Comparison of ENCODE assay signal across 22 cellular contexts in the genomic region with DNA sequence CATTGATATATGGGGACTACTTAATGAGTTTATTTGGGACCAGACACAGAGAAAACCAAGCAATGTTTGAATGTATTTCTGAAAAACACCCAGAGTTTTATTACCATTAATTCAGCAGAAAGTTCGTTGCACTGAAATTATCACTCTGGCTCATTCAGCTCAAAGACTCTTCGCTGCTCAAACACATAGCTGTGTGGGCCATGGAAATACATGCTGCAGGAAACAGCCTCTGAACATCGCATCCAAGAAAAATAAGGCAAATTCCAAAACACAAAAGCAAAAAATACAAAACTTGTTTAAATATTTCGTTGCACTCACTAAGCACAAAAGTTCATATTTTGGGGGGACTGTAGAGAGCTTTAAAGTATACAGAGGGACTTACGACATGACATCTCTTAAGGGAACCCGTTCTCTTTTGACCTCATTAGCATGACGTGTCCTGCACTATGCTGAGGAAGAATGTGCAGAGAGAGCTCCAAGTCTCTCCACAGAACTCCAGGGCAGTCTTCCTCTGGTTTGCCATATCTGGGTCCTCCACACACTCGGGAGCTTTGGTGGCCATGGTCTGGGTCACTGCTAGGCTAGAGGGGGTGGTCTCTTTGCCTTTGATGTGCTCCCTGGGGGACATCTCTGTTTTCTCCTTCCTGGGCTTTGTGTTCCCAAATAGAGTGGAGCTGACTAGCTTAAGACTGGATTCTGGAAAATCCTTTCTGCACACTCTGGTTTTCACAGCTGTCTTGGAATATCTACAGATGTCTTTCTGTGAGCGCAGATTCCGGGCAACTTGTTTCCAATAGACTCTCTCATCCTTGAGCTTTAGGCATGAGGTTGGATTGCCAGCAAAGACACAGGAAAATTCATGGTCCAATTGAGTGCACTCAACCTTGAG. TPM values are rescaled to one million over a fixed set of nuclear protein-coding genes. Genes with fewer than 3 reads are reported as not detected.
DNase-seq lines count a peak whose midpoint lies in the region; ATAC-seq, FAIRE-seq and TF ChIP-seq lines count a peak whose summit lies in the region.
"Had no signal": no experiment of that assay in that cellular context is flagged by ENCODE, and none has a peak within 500 bp of the region (broad histone marks: within the 10 kb centered on the region; RNA-seq: fewer than 3 reads in every experiment).

No MANE protein-coding gene starts in this region.

- H3K36me3 ChIP-seq in PC-3 (ENCODE audit: low read depth, low read length) (peaks cover 7% of the 10 kb centered on the region), keratinocyte (ENCODE audit: control insufficient read depth in 2 of 2, extremely low read depth in 1 of 2, insufficient read depth in 2 of 2, low read length in 2 of 2) (peaks cover 9 to 25% of the 10 kb centered on the region in 2 experiments), testis (ENCODE audit: low read depth, missing control alignments) (no peaks in the 10 kb centered on the region), tibial nerve (no peaks in the 10 kb centered on the region)

- H2AFZ ChIP-seq in PC-3 (ENCODE audit: low read length), result no peak overlapping the region
- no peak overlapping the region for H2AFZ ChIP-seq in keratinocyte (ENCODE audit: control insufficient read depth, low read length)

- DNase-seq in LHCN-M2 (ENCODE audit: low read depth) (peak; percentile 51), PC-3 (no peak), epithelial cell of esophagus (ENCODE audit: low read depth) (no peak), keratinocyte (ENCODE audit: low read depth, low spot score) (no peak), NCI-H2171 (lab: John Stamatoyannopoulos, UW) (no peak), testis (no peak), NOMO-1 treated with dmso at 0.1 percent for 144 hours (lab: John Stamatoyannopoulos, UW; ENCODE audit: unreplicated experiment) (no peak), tibial nerve (ENCODE audit: low spot score in 2 of 2) (no peak)
- DNase-seq: ACHN, C1 segment of cervical spinal cord, DND-41, H7, KG1, NCI-H1048, NCI-H1436, SIG-M5 had no signal

- intact Hi-C loops in PC-3 (cut with micrococcal nuclease), result loop anchor here (5.0 kb wide), 1 partner anchor 53 kb away; no protein-coding TSS in a partner anchor
- intact Hi-C loops in testis (cut with DNase I; ENCODE audit: low total_unique reads), result no loop called here

- POLR2A ChIA-PET in PC-3 (lab: Charles Lee; ENCODE audit: unreplicated experiment), result no interaction called here

- no peak for TF ChIP-seq EP300 in tibial nerve (IDR thresholded peaks at IDR 0.05)

- ATAC-seq in PC-3, result no peak
- ATAC-seq: HepG2, SK-N-SH treated with all-trans-retinoic acid at 6 μM for 48 hours had no signal

- dilution Hi-C loops in keratinocyte (cut with MboI; ENCODE audit: extremely low pct_ligation_motif_present, low sequenced_read_pairs), result no loop called here

- H3K27ac ChIP-seq in PC-3 (ENCODE audit: low read length), result peak overlapping the region; percentile 60; the same call in 1 of the 2 replicates
- H3K27ac ChIP-seq in keratinocyte (ENCODE audit: control insufficient read depth, insufficient read depth, low read length), result peak overlapping the region; percentile 91
- no peak overlapping the region for H3K27ac ChIP-seq in testis
- H3K27ac ChIP-seq in tibial nerve, result no peak overlapping the region

- H3K4me2 ChIP-seq in PC-3 (ENCODE audit: low read length), result peak overlapping the region; percentile 79
- H3K4me2 ChIP-seq in keratinocyte (ENCODE audit: control insufficient read depth, extremely low read depth, insufficient read depth, low read depth, low read length), result peak overlapping the region; percentile 97

- TF ChIP-seq CTCF in PC-3 (conservative IDR thresholded peaks at IDR 0.05; ENCODE audit: low read depth, low read length), result no peak
- TF ChIP-seq CTCF in epithelial cell of esophagus (IDR thresholded peaks at IDR 0.05; ENCODE audit: insufficient read depth, low read depth, low read length, missing control alignments), result no peak
- TF ChIP-seq CTCF in keratinocyte (optimal IDR thresholded peaks at IDR 0.05 in 1 of 3, IDR thresholded peaks at IDR 0.05 in 1 of 3, conservative IDR thresholded peaks at IDR 0.05 in 1 of 3; ENCODE audit: extremely low read depth in 1 of 3, insufficient read depth in 2 of 3, low read length in 3 of 3), result no peak
- TF ChIP-seq CTCF in testis (IDR thresholded peaks at IDR 0.05), result no peak
- no peak for TF ChIP-seq CTCF in tibial nerve (IDR thresholded peaks at IDR 0.05)

- peaks cover 29% of the 10 kb centered on the region for H3K79me2 ChIP-seq in PC-3 (ENCODE audit: low read length)
- H3K79me2 ChIP-seq in keratinocyte (ENCODE audit: control insufficient read depth, insufficient read depth, low read length), result peaks cover 24% of the 10 kb centered on the region

- TF ChIP-seq POLR2A in testis (IDR thresholded peaks at IDR 0.05) (no peak), tibial nerve (IDR thresholded peaks at IDR 0.05) (no peak)

- H3K9me3 ChIP-seq in PC-3 (ENCODE audit: low read length) (no peaks in the 10 kb centered on the region), keratinocyte (ENCODE audit: control insufficient read depth, low read depth, low read length) (no peaks in the 10 kb centered on the region), testis (no peaks in the 10 kb centered on the region), tibial nerve (no peaks in the 10 kb centered on the region)

- H3K4me3 ChIP-seq in PC-3 (ENCODE audit: low read length) (peak overlapping the region; percentile 63), epithelial cell of esophagus (ENCODE audit: low read length) (peak overlapping the region; percentile 58), keratinocyte (ENCODE audit: control insufficient read depth in 2 of 3, extremely low read depth in 1 of 3, insufficient read depth in 2 of 3, low read depth in 1 of 3, low read length in 3 of 3) (peak overlapping the region; percentile 56 to 93 (median 85)), testis (no peak overlapping the region), tibial nerve (no peak overlapping the region)

- peaks cover 3% of the 10 kb centered on the region for H3K9me1 ChIP-seq in keratinocyte (ENCODE audit: control insufficient read depth, extremely low read depth, insufficient read depth, low read length)

- H3F3A ChIP-seq in PC-3 (ENCODE audit: low read length, unreplicated experiment), result no peaks in the 10 kb centered on the region

- H4K20me1 ChIP-seq in PC-3 (ENCODE audit: low read length), result no peaks in the 10 kb centered on the region
- H4K20me1 ChIP-seq in keratinocyte (ENCODE audit: control insufficient read depth, extremely low read depth, insufficient read depth, low read length), result peaks cover 11% of the 10 kb centered on the region

- 58 to 69% methylated on average over 10 of the region's 10 CpGs for WGBS in testis, 2 donors
- 58 to 61% methylated on average over 10 of the region's 10 CpGs for WGBS in tibial nerve, 2 donors

- H3K9me2 ChIP-seq in PC-3 (replicated peaks; ENCODE audit: low read length), result no peaks in the 10 kb centered on the region

- H3K27me3 ChIP-seq in PC-3 (ENCODE audit: low read length) (no peaks in the 10 kb centered on the region), keratinocyte (ENCODE audit: control insufficient read depth, extremely low read depth, insufficient read depth, low read length) (no peaks in the 10 kb centered on the region), testis (no peaks in the 10 kb centered on the region), tibial nerve (no peaks in the 10 kb centered on the region)

- CTCF ChIA-PET in PC-3 (lab: Charles Lee), result no interaction called here

- H3K4me1 ChIP-seq in PC-3 (ENCODE audit: insufficient read depth, low read length) (peaks cover 37% of the 10 kb centered on the region), keratinocyte (ENCODE audit: control insufficient read depth, extremely low read depth, insufficient read depth, low read length) (peaks cover 44% of the 10 kb centered on the region), testis (no peaks in the 10 kb centered on the region), tibial nerve (no peaks in the 10 kb centered on the region)

- no peak for FAIRE-seq in keratinocyte (lab: Jason Lieb, UNC)
- FAIRE-seq: HepG2, RCC 7860 had no signal

- no TSS peak for BruUV-seq in PC-3 (replicated peaks; lab: Mats Ljungman, UMichigan)

- H3K9ac ChIP-seq in PC-3 (ENCODE audit: low read length) (no peak overlapping the region), keratinocyte (ENCODE audit: control insufficient read depth, extremely low read depth, insufficient read depth, low read length) (peak overlapping the region; percentile 93)

RNA-seq across cellular contexts. Expression of a gene that starts 2.8 kb away (rescaled TPM):
- not detected in 2 replicates for total RNA-seq in LHCN-M2 (2014; rRNA removed)
- not detected for polyA plus RNA-seq in LHCN-M2 (2012)
- 80.5 and 133 TPM in 2 replicates for total RNA-seq in PC-3 (2014; rRNA removed)
- 1,464 to 2,372 TPM (median 2,189 TPM) in 3 replicates for polyA plus RNA-seq in keratinocyte
- 343 TPM for polyA plus RNA-seq in keratinocyte (2011; ENCODE audit: low read depth)
- 794 and 1,175 TPM in 2 replicates for polyA plus RNA-seq in keratinocyte (2011; cell fraction: cytosol; rRNA removed)
- 2,544 and 2,862 TPM in 2 replicates for polyA plus RNA-seq in keratinocyte (2011; cell fraction: nucleus; rRNA removed)
- polyA plus RNA-seq in keratinocyte (2012; ENCODE audit: low replicate concordance), result 611 and 1,527 TPM in 2 replicates
- 503 to 930 TPM (median 667 TPM) in 3 replicates for polyA minus RNA-seq in keratinocyte
- 726 TPM for polyA minus RNA-seq in keratinocyte (2011; cell fraction: cytosol; rRNA and poly(A)+ RNA removed)
- polyA minus RNA-seq in keratinocyte (2011; cell fraction: nucleus; rRNA and poly(A)+ RNA removed), result 610 and 1,073 TPM in 2 replicates
- not detected for total RNA-seq in testis
- polyA plus RNA-seq in testis (ENCODE audit: insufficient read depth, low read depth, low replicate concordance), result 1.1 TPM
- total RNA-seq in tibial nerve, result 1 to 10 TPM in 1 of 4 donors, not detected in 3; 2.5 TPM
- total RNA-seq: G401, H7, HepG2, NCI-H460 had no signal
- polyA plus RNA-seq: HepG2 had no signal

RNA-seq across cellular contexts. Expression of a gene that starts 27.2 kb away (rescaled TPM):
- not detected in 2 replicates for total RNA-seq in LHCN-M2 (2014; rRNA removed)
- polyA plus RNA-seq in LHCN-M2 (2012), result not detected
- not detected in 2 replicates for total RNA-seq in PC-3 (2014; rRNA removed)
- not detected in 3 replicates for polyA plus RNA-seq in keratinocyte
- not detected for polyA plus RNA-seq in keratinocyte (2011; ENCODE audit: low read depth)
- polyA plus RNA-seq in keratinocyte (2011; cell fraction: cytosol; rRNA removed), result not detected in 2 replicates
- not detected in 2 replicates for polyA plus RNA-seq in keratinocyte (2011; cell fraction: nucleus; rRNA removed)
- not detected in 2 replicates for polyA plus RNA-seq in keratinocyte (2012; ENCODE audit: low replicate concordance)
- polyA minus RNA-seq in keratinocyte, result not detected in 3 replicates
- polyA minus RNA-seq in keratinocyte (2011; cell fraction: cytosol; rRNA and poly(A)+ RNA removed), result not detected
- polyA minus RNA-seq in keratinocyte (2011; cell fraction: nucleus; rRNA and poly(A)+ RNA removed), result not detected in 2 replicates
- 100 to 1,000 TPM in 1 of 2 donors, 10 to 100 TPM in 1; 19.4 to 139 TPM for total RNA-seq in testis
- polyA plus RNA-seq in testis (ENCODE audit: insufficient read depth, low read depth, low replicate concordance), result 20.3 TPM
- 100 to 1,000 TPM in 3 of 4 donors, 10 to 100 TPM in 1; 33.0 to 337 (median 145) TPM for total RNA-seq in tibial nerve
- total RNA-seq: G401, H7, HepG2, M059J, NCI-H460 had no signal
- polyA plus RNA-seq: HepG2 had no signal

Comparison
In these comparisons a context has a peak if more than half of its experiments do, and no peak if none do; other contexts are left out.
1. H3K27ac ChIP-seq: peak in PC-3 (single experiment) and keratinocyte (single experiment); none in testis (0 of 2) and tibial nerve (0 of 4).
2. H3K4me3 ChIP-seq: peak in PC-3 (single experiment), epithelial cell of esophagus (single experiment) and keratinocyte (3 of 3); none in testis (0 of 2) and tibial nerve (0 of 4).
3. RNA of a gene that starts 2.8 kb away (total RNA-seq): 80.5 to 133 TPM in PC-3; not detected in LHCN-M2, not detected in testis and 2.5 TPM in tibial nerve; every median in the first group is over 10 times any median in the second.
4. RNA of a gene that starts 27.2 kb away (total RNA-seq): 33.0 to 337 TPM in tibial nerve and 19.4 to 139 TPM in testis; not detected in LHCN-M2 and not detected in PC-3; every median in the first group is over 10 times any median in the second.